Comparison of ENCODE assay signal across 16 cellular contexts in the genomic region with DNA sequence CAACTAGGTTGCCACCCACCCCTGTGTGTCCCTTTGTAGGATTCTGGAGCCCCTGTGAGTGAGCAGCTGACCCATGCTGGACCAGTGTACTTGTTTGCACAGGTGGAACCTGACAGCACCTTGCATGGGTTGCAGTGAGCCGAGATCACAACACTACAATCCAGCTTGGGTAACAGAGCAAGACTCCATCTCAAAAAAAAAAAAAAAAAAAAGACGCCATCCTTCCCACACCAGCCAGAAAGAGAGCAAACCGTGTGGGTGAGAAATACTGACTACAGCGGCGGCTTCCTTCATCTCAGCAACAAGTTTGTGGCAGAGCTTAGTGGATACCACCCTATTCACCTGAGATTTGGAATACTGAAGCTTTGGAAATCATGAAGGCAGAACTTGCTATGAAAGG. TPM values are rescaled to one million over a fixed set of nuclear protein-coding genes. Genes with fewer than 3 reads are reported as not detected.
DNase-seq lines count a peak whose midpoint lies in the region; ATAC-seq and TF ChIP-seq lines count a peak whose summit lies in the region.
"Had no signal": no experiment of that assay in that cellular context is flagged by ENCODE, and none has a peak within 500 bp of the region (broad histone marks: within the 10 kb centered on the region; RNA-seq: fewer than 3 reads in every experiment).

No MANE protein-coding gene starts in this region.

- 0 out of 2 replicates have a peak, but pooled peaks cover 3% of the 10 kb centered on the region for H3K9me2 ChIP-seq in GM23338 (ENCODE audit: insufficient read depth)
- H3K9me2 ChIP-seq in SU-DHL-6 (replicated peaks; ENCODE audit: insufficient read depth, low read length), result no peaks in the 10 kb centered on the region

- no peaks in the 10 kb centered on the region for H3F3A ChIP-seq in GM23338 (replicated peaks; ENCODE audit: low read depth)
- peaks cover 35% of the 10 kb centered on the region for H3F3A ChIP-seq in SU-DHL-6 (ENCODE audit: insufficient read depth)

- CTCF ChIA-PET in activated CD4-positive, alpha-beta memory T cell treated with anti-CD3 and anti-CD28 coated beads, Interleukin-2, amount 10 ng/mL, durations not matched to agents 7 days and 5 days (lab: Charles Lee), result interaction anchor here (0.7 to 4.3 kb wide), 13 partner anchors 10 to 135 kb away, joined by 3 to 21 read pairs (median 4); partner anchors contain the start of genes ADPRH, COX17 and TMEM39A
- CTCF ChIA-PET in activated CD4-positive, alpha-beta memory T cell treated with anti-CD3 and anti-CD28 coated beads for 36 hours (lab: Charles Lee), result interaction anchor here (0.7 to 1.9 kb wide), 9 partner anchors 13 to 124 kb away, joined by 3 to 7 read pairs (median 4); no protein-coding TSS in a partner anchor

- no peak overlapping the region for H3K4me3 Mint-ChIP-seq in activated CD4-positive, alpha-beta memory T cell treated with anti-CD3 and anti-CD28 coated beads, Interleukin-2, amount 10 ng/mL, durations not matched to agents 7 days and 5 days
- no peak overlapping the region for H3K4me3 Mint-ChIP-seq in activated CD4-positive, alpha-beta memory T cell treated with anti-CD3 and anti-CD28 coated beads for 36 hours
- no peak overlapping the region for H3K4me3 Mint-ChIP-seq in GM23338
- peak overlapping the region; percentile 52 for H3K4me3 Mint-ChIP-seq in stimulated activated effector memory CD8-positive, alpha-beta T cell treated with anti-CD3 and anti-CD28 coated beads, Interleukin-12 subunit alpha, Interleukin-12 subunit beta, amount 100 ng/mL, for 72 hours
- H3K4me3 Mint-ChIP-seq in type B pancreatic cell, result no peak overlapping the region

- H3K4me3 ChIP-seq in GM23338, result no peak overlapping the region
- peak overlapping the region; percentile 48 for H3K4me3 ChIP-seq in SU-DHL-6 (ENCODE audit: insufficient read depth, low read length, poor library complexity, severe bottlenecking)
- H3K4me3 ChIP-seq: heart left ventricle, left ventricle myocardium inferior, stomach had no signal

- no peak for ATAC-seq in GM23338
- ATAC-seq in stimulated activated effector memory CD8-positive, alpha-beta T cell treated with anti-CD3 and anti-CD28 coated beads, Interleukin-12 subunit alpha, Interleukin-12 subunit beta, amount 100 ng/mL, for 72 hours, result no peak

- POLR2A ChIA-PET in activated CD4-positive, alpha-beta memory T cell treated with anti-CD3 and anti-CD28 coated beads, Interleukin-2, amount 10 ng/mL, durations not matched to agents 7 days and 5 days (lab: Charles Lee), result interaction anchor here (0.9 to 6.0 kb wide), 7 partner anchors 21 to 116 kb away, joined by 3 to 32 read pairs (median 27); partner anchors contain the start of genes ADPRH, COX17, TIMMDC1 and TMEM39A
- POLR2A ChIA-PET in activated CD4-positive, alpha-beta memory T cell treated with anti-CD3 and anti-CD28 coated beads for 36 hours (lab: Charles Lee), result interaction anchor here (1.5 kb wide), 2 partner anchors 62 to 97 kb away, joined by 4 to 6 read pairs; partner anchors contain the start of genes TIMMDC1 and TMEM39A

- no peaks in the 10 kb centered on the region for H3K36me3 ChIP-seq in GM23338 (ENCODE audit: insufficient read depth)
- peaks cover 15% of the 10 kb centered on the region for H3K36me3 ChIP-seq in SU-DHL-6 (ENCODE audit: low read length)
- H3K36me3 ChIP-seq: heart left ventricle, left ventricle myocardium inferior, stomach had no signal

- no peaks in the 10 kb centered on the region for H3K79me2 ChIP-seq in GM23338 (replicated peaks; ENCODE audit: insufficient read depth)
- H3K79me2 ChIP-seq in SU-DHL-6 (ENCODE audit: insufficient read depth, low read length), result peaks cover 52% of the 10 kb centered on the region

- H3K27ac ChIP-seq in GM23338 (ENCODE audit: low read depth) (no peak overlapping the region), SU-DHL-6 (ENCODE audit: low read depth, low read length) (peak overlapping the region; percentile 96)
- H3K27ac ChIP-seq: left ventricle myocardium inferior, stomach had no signal

- H3K27me3 ChIP-seq in GM23338 (ENCODE audit: insufficient read depth) (no peaks in the 10 kb centered on the region), SU-DHL-6 (ENCODE audit: low read length) (no peaks in the 10 kb centered on the region)
- H3K27me3 ChIP-seq: heart left ventricle, stomach had no signal

- peak overlapping the region; percentile 80 for H3K27ac Mint-ChIP-seq in activated CD4-positive, alpha-beta memory T cell treated with anti-CD3 and anti-CD28 coated beads, Interleukin-2, amount 10 ng/mL, durations not matched to agents 7 days and 5 days
- no peak overlapping the region for H3K27ac Mint-ChIP-seq in activated CD4-positive, alpha-beta memory T cell treated with anti-CD3 and anti-CD28 coated beads for 36 hours
- H3K27ac Mint-ChIP-seq in GM23338 (no peak overlapping the region), type B pancreatic cell (no peak overlapping the region)
- H3K27ac Mint-ChIP-seq in stimulated activated effector memory CD8-positive, alpha-beta T cell treated with anti-CD3 and anti-CD28 coated beads, Interleukin-12 subunit alpha, Interleukin-12 subunit beta, amount 100 ng/mL, for 72 hours, result peak overlapping the region; percentile 74

- peak overlapping the region; percentile 77 for H3K9ac ChIP-seq in SU-DHL-6 (ENCODE audit: low read length)

- peaks cover 38% of the 10 kb centered on the region for H3K36me3 Mint-ChIP-seq in activated CD4-positive, alpha-beta memory T cell treated with anti-CD3 and anti-CD28 coated beads, Interleukin-2, amount 10 ng/mL, durations not matched to agents 7 days and 5 days (ENCODE audit: low read depth)
- no peaks in the 10 kb centered on the region for H3K36me3 Mint-ChIP-seq in activated CD4-positive, alpha-beta memory T cell treated with anti-CD3 and anti-CD28 coated beads for 36 hours
- H3K36me3 Mint-ChIP-seq in GM23338 (ENCODE audit: low read depth) (no peaks in the 10 kb centered on the region), type B pancreatic cell (no peaks in the 10 kb centered on the region)
- peaks cover 43% of the 10 kb centered on the region for H3K36me3 Mint-ChIP-seq in stimulated activated effector memory CD8-positive, alpha-beta T cell treated with anti-CD3 and anti-CD28 coated beads, Interleukin-12 subunit alpha, Interleukin-12 subunit beta, amount 100 ng/mL, for 72 hours

- H2AFZ ChIP-seq in GM23338 (0 out of 2 replicates have a peak overlapping the region, but pooled peaks have one; percentile 91), SU-DHL-6 (ENCODE audit: low read depth, low read length, severe bottlenecking) (peak overlapping the region; percentile 76)

- H4K20me1 ChIP-seq in GM23338 (replicated peaks; ENCODE audit: insufficient read depth) (no peaks in the 10 kb centered on the region), SU-DHL-6 (ENCODE audit: low read depth, low read length) (no peaks in the 10 kb centered on the region)

- no peaks in the 10 kb centered on the region for H3K4me1 ChIP-seq in GM23338 (ENCODE audit: insufficient read depth)
- H3K4me1 ChIP-seq: stomach had no signal

- TF ChIP-seq CTCF in GM23338 (conservative IDR thresholded peaks at IDR 0.05; ENCODE audit: low read depth in 2 of 2), result no peak
- no peak for TF ChIP-seq CTCF in SU-DHL-6 (IDR thresholded peaks at IDR 0.05; ENCODE audit: insufficient read depth, low read length, poor library complexity, severe bottlenecking)
- no peak for TF ChIP-seq CTCF in type B pancreatic cell (conservative IDR thresholded peaks at IDR 0.05)

- peaks cover 63% of the 10 kb centered on the region for H3K4me1 Mint-ChIP-seq in activated CD4-positive, alpha-beta memory T cell treated with anti-CD3 and anti-CD28 coated beads, Interleukin-2, amount 10 ng/mL, durations not matched to agents 7 days and 5 days
- peaks cover 24% of the 10 kb centered on the region for H3K4me1 Mint-ChIP-seq in activated CD4-positive, alpha-beta memory T cell treated with anti-CD3 and anti-CD28 coated beads for 36 hours (ENCODE audit: low read depth)
- H3K4me1 Mint-ChIP-seq in GM23338 (peaks cover 3% of the 10 kb centered on the region; the same call in 1 of the 3 replicates), type B pancreatic cell (ENCODE audit: unreplicated experiment) (no peaks in the 10 kb centered on the region)
- H3K4me1 Mint-ChIP-seq in stimulated activated effector memory CD8-positive, alpha-beta T cell treated with anti-CD3 and anti-CD28 coated beads, Interleukin-12 subunit alpha, Interleukin-12 subunit beta, amount 100 ng/mL, for 72 hours, result peaks cover 45% of the 10 kb centered on the region

- H3K4me2 ChIP-seq in GM23338, result no peak overlapping the region
- H3K4me2 ChIP-seq in SU-DHL-6 (ENCODE audit: low read depth, low read length, poor library complexity, severe bottlenecking), result peak overlapping the region; percentile 68

- intact Hi-C loops in activated CD4-positive, alpha-beta memory T cell treated with anti-CD3 and anti-CD28 coated beads for 36 hours (cut with micrococcal nuclease), result no loop called here

- no peaks in the 10 kb centered on the region for H3K9me3 ChIP-seq in SU-DHL-6 (ENCODE audit: insufficient read depth, low read length)
- H3K9me3 ChIP-seq: stomach had no signal

- H3K9me3 Mint-ChIP-seq in activated CD4-positive, alpha-beta memory T cell treated with anti-CD3 and anti-CD28 coated beads, Interleukin-2, amount 10 ng/mL, durations not matched to agents 7 days and 5 days, result no peaks in the 10 kb centered on the region
- peaks cover 2% of the 10 kb centered on the region for H3K9me3 Mint-ChIP-seq in activated CD4-positive, alpha-beta memory T cell treated with anti-CD3 and anti-CD28 coated beads for 36 hours
- no peaks in the 10 kb centered on the region for H3K9me3 Mint-ChIP-seq in GM23338
- no peaks in the 10 kb centered on the region for H3K9me3 Mint-ChIP-seq in stimulated activated effector memory CD8-positive, alpha-beta T cell treated with anti-CD3 and anti-CD28 coated beads, Interleukin-12 subunit alpha, Interleukin-12 subunit beta, amount 100 ng/mL, for 72 hours
- H3K9me3 Mint-ChIP-seq in type B pancreatic cell, result no peaks in the 10 kb centered on the region

- H3K27me3 Mint-ChIP-seq in activated CD4-positive, alpha-beta memory T cell treated with anti-CD3 and anti-CD28 coated beads, Interleukin-2, amount 10 ng/mL, durations not matched to agents 7 days and 5 days, result no peaks in the 10 kb centered on the region
- no peaks in the 10 kb centered on the region for H3K27me3 Mint-ChIP-seq in activated CD4-positive, alpha-beta memory T cell treated with anti-CD3 and anti-CD28 coated beads for 36 hours
- H3K27me3 Mint-ChIP-seq in GM23338 (ENCODE audit: insufficient read depth, low read depth, poor library complexity), result no peaks in the 10 kb centered on the region
- peaks cover 4% of the 10 kb centered on the region for H3K27me3 Mint-ChIP-seq in type B pancreatic cell

- DNase-seq in activated CD4-positive, alpha-beta memory T cell treated with anti-CD3 and anti-CD28 coated beads, Interleukin-2, amount 10 ng/mL, durations not matched to agents 7 days and 5 days, result no peak
- no peak for DNase-seq in activated CD4-positive, alpha-beta memory T cell treated with anti-CD3 and anti-CD28 coated beads for 36 hours
- DNase-seq in GM23338 (ENCODE audit: low spot score) (no peak), activated gamma-delta T cell treated with Interleukin-2 at 50 U/mL for 16 hours (no peak), type B pancreatic cell (ENCODE audit: extremely low spot score, unreplicated experiment) (no peak), NCI-H510A (lab: John Stamatoyannopoulos, UW) (no peak)
- no peak for DNase-seq in stimulated activated effector memory CD8-positive, alpha-beta T cell treated with anti-CD3 and anti-CD28 coated beads, Interleukin-12 subunit alpha, Interleukin-12 subunit beta, amount 100 ng/mL, for 72 hours (ENCODE audit: low spot score in 2 of 2)

RNA-seq across cellular contexts. Expression of gene CD80, which starts 0.7 kb away (rescaled TPM):
- 10 to 100 TPM; 27.1 to 29.5 TPM for total RNA-seq in activated CD4-positive, alpha-beta memory T cell treated with anti-CD3 and anti-CD28 coated beads, Interleukin-2, amount 10 ng/mL, durations not matched to agents 7 days and 5 days
- total RNA-seq in activated CD4-positive, alpha-beta memory T cell treated with anti-CD3 and anti-CD28 coated beads for 36 hours, result 1 to 10 TPM; 3.4 to 3.7 TPM
- not detected in 2 replicates for total RNA-seq in GM23338 (2014; rRNA removed; shearing (Covaris generic))
- polyA plus RNA-seq in GM23338 (2016; fragmentation: Nextera tagmentation; extraction: Ambion mirVana), result not detected in 2 replicates
- 0.10 TPM in 1 of 2 replicates, not detected in the other for total RNA-seq in type B pancreatic cell (ENCODE audit: low replicate concordance)
- total RNA-seq: A172, Daoy, dermis microvascular lymphatic vessel endothelial cell, H4, left ventricle myocardium inferior had no signal
- polyA plus RNA-seq: neural cell had no signal

RNA-seq across cellular contexts. Expression of gene ADPRH, which starts 19.1 kb away (rescaled TPM):
- 1 to 10 TPM; 8.6 to 8.8 TPM for total RNA-seq in activated CD4-positive, alpha-beta memory T cell treated with anti-CD3 and anti-CD28 coated beads, Interleukin-2, amount 10 ng/mL, durations not matched to agents 7 days and 5 days
- total RNA-seq in activated CD4-positive, alpha-beta memory T cell treated with anti-CD3 and anti-CD28 coated beads for 36 hours, result 1 to 10 TPM; 7.7 to 8.6 TPM
- total RNA-seq in GM23338 (2014; rRNA removed; shearing (Covaris generic)), result 3.4 and 4.4 TPM in 2 replicates
- polyA plus RNA-seq in GM23338 (2016; fragmentation: Nextera tagmentation; extraction: Ambion mirVana), result 1.2 and 1.7 TPM in 2 replicates
- 2.9 and 3.3 TPM in 2 replicates for total RNA-seq in type B pancreatic cell (ENCODE audit: low replicate concordance)
- total RNA-seq: H4 had no signal

RNA-seq across cellular contexts. Expression of gene PLA1A, which starts 37.5 kb away (rescaled TPM):
- total RNA-seq in activated CD4-positive, alpha-beta memory T cell treated with anti-CD3 and anti-CD28 coated beads, Interleukin-2, amount 10 ng/mL, durations not matched to agents 7 days and 5 days, result under 1 TPM in 1 of 2 experiments, not detected in 1; 0.25 TPM
- total RNA-seq in activated CD4-positive, alpha-beta memory T cell treated with anti-CD3 and anti-CD28 coated beads for 36 hours, result under 1 TPM; 0.31 to 0.34 TPM
- not detected in 2 replicates for total RNA-seq in GM23338 (2014; rRNA removed; shearing (Covaris generic))
- polyA plus RNA-seq in GM23338 (2016; fragmentation: Nextera tagmentation; extraction: Ambion mirVana), result not detected in 2 replicates
- 0.64 and 1.6 TPM in 2 replicates for total RNA-seq in type B pancreatic cell (ENCODE audit: low replicate concordance)
- total RNA-seq: A172, Daoy had no signal
- polyA plus RNA-seq: neural cell had no signal

Comparison
In these comparisons a context has a peak if more than half of its experiments do, and no peak if none do; other contexts are left out.
1. H3K27ac Mint-ChIP-seq: peak in activated CD4-positive, alpha-beta memory T cell treated with anti-CD3 and anti-CD28 coated beads, Interleukin-2, amount 10 ng/mL, durations not matched to agents 7 days and 5 days (single experiment) and stimulated activated effector memory CD8-positive, alpha-beta T cell treated with anti-CD3 and anti-CD28 coated beads, Interleukin-12 subunit alpha, Interleukin-12 subunit beta, amount 100 ng/mL, for 72 hours (single experiment); none in activated CD4-positive, alpha-beta memory T cell treated with anti-CD3 and anti-CD28 coated beads for 36 hours (single experiment), GM23338 (single experiment) and type B pancreatic cell (single experiment).
2. RNA of gene CD80, which starts 0.7 kb away (total RNA-seq): 27.1 to 29.5 TPM in activated CD4-positive, alpha-beta memory T cell treated with anti-CD3 and anti-CD28 coated beads, Interleukin-2, amount 10 ng/mL, durations not matched to agents 7 days and 5 days; 3.4 to 3.7 TPM in activated CD4-positive, alpha-beta memory T cell treated with anti-CD3 and anti-CD28 coated beads for 36 hours, 0.10 TPM in type B pancreatic cell and not detected in GM23338; every median in the first group is over 4 times any median in the second.